ENCODE assay signal across 8 cellular contexts in the genomic region with DNA sequence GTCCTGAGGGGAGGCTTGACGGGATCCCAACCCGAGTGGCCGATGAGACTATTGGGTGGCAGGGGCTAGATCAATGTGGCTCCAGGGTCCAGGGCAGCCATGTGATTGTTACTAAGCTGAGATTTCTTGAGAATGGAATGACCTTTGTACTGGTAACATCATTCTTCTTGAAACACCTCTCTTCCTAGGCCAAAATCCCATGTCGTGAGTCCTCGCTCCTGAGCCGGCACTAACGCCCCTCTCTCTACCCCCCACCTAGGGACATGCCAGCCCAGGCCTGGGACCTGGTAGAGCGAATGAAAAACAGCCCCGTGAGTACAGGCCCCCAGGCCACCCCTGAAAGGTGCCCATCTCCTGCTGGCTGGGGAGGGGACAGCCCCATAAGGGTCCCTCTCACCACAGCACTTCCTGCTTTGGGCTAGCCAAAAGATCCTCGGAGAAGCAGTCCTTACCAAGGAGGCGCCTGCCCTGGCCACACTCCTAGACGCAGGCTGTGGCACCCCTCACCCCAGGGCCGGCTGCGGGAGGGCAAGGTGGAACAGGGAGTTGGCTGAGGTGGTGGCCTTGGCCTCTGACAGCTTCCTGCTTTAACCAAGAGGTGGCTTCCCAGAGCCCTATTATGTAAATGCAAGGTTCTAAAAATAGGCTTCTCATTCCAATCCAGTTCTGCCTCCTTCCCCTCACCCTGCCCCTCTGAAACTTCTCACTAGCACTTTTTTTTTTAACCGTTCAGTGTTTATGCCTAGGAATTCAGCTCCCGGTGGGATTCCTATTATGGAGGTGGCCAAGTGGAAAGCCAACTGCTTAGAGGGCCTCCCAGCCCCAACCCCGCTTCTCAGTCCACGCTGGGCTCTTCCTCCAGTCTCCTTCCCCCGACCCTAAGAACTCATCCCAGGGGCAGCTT.
DNase-seq lines count a peak whose midpoint lies in the region; ATAC-seq, FAIRE-seq and TF ChIP-seq lines count a peak whose summit lies in the region.

No MANE protein-coding gene starts in this region.

- no peaks in the 10 kb centered on the region for H3K9me3 Mint-ChIP-seq in progenitor cell of endocrine pancreas (ENCODE audit: low read depth)

- no peak overlapping the region for H3K4me3 ChIP-seq in aorta (ENCODE audit: low read length in 2 of 2)

- TF ChIP-seq CTCF in progenitor cell of endocrine pancreas (IDR thresholded peaks at IDR 0.05; ENCODE audit: unreplicated experiment): no peak

- ATAC-seq in GM18505 (IDR thresholded peaks at IDR 0.05; ENCODE audit: unreplicated experiment) (peak; percentile 48), aorta (ENCODE audit: low FRiP score) (peak; percentile 70)

- TF ChIP-seq POLR2A in GM18505 (IDR thresholded peaks at IDR 0.05; ENCODE audit: borderline replicate concordance, extremely low read depth, insufficient read depth, insufficient read length): no peak

- H3K4me1 Mint-ChIP-seq in progenitor cell of endocrine pancreas (ENCODE audit: low read depth): peaks cover 25% of the 10 kb centered on the region

- intact Hi-C loops in aorta (cut with DNase I): loop anchor here (5.0 kb wide), 1 partner anchor 37 kb away; no protein-coding TSS in a partner anchor

- H3K36me3 Mint-ChIP-seq in progenitor cell of endocrine pancreas (ENCODE audit: insufficient read depth): no peaks in the 10 kb centered on the region

- H3K27me3 ChIP-seq in aorta (ENCODE audit: control insufficient read depth in 1 of 2, insufficient read depth in 2 of 2, low read length in 1 of 2): no peaks in the 10 kb centered on the region

- H3K27ac Mint-ChIP-seq in progenitor cell of endocrine pancreas: peak overlapping the region; percentile 49

- H3K4me1 ChIP-seq in aorta (ENCODE audit: control insufficient read depth in 1 of 2, insufficient read depth in 2 of 2, low read length in 2 of 2): peaks cover 0 to 8% of the 10 kb centered on the region in 2 donors

- H3K27ac ChIP-seq in aorta (ENCODE audit: low read depth in 1 of 2, low read length in 2 of 2): peak overlapping the region; percentile 100

- DNase-seq in M059J (ENCODE audit: low read depth) (peak; percentile 75), glomerular visceral epithelial cell (ENCODE audit: extremely low spot score) (peak; percentile 73), progenitor cell of endocrine pancreas (ENCODE audit: low spot score, unreplicated experiment) (no peak), aorta (peak; percentile 83 to 87), HPDE6-E6E7 (ENCODE audit: extremely low spot score) (no peak), HTR-8/SVneo (ENCODE audit: insufficient read length, low spot score) (no peak)
- DNase-seq in activated T-cell treated with anti-CD3 and anti-CD28 coated beads, Interleukin-2, amount 50 U/mL, for 48 hours: peak; percentile 78 to 79

- no peaks in the 10 kb centered on the region for H3K9me3 ChIP-seq in aorta (ENCODE audit: control insufficient read depth, low read length)

- FAIRE-seq in HTR-8/SVneo (lab: Jason Lieb, UNC): no peak

- H3K4me3 Mint-ChIP-seq in progenitor cell of endocrine pancreas (ENCODE audit: low read depth): no peak overlapping the region

- H3K36me3 ChIP-seq in aorta (ENCODE audit: control insufficient read depth in 1 of 2, insufficient read depth in 2 of 2, low read length in 1 of 2): no peaks in the 10 kb centered on the region

- no peaks in the 10 kb centered on the region for H3K27me3 Mint-ChIP-seq in progenitor cell of endocrine pancreas

- 6 to 8% methylated on average over 17 to 19 of the region's 19 CpGs for WGBS in aorta, 2 donors

Comparison
In these comparisons a context has a peak if more than half of its experiments do, and no peak if none do; other contexts are left out.
1. DNase-seq: peak in M059J (single experiment), activated T-cell treated with anti-CD3 and anti-CD28 coated beads, Interleukin-2, amount 50 U/mL, for 48 hours (2 of 2), glomerular visceral epithelial cell (single experiment) and aorta (2 of 2); none in progenitor cell of endocrine pancreas (single experiment), HPDE6-E6E7 (single experiment) and HTR-8/SVneo (single experiment).